In genomic region chr17:79074121-79074649, GRCh38 we compare ENCODE assay signal across 8 cellular contexts. TPM values are rescaled to one million over a fixed set of nuclear protein-coding genes. Genes with fewer than 3 reads are reported as not detected.
A peak's percentile ranks its signal among the peaks of the same experiment; 100 is the strongest.
DNase-seq lines count a peak whose midpoint lies in the region; ATAC-seq and TF ChIP-seq lines count a peak whose summit lies in the region.
"Not testable (repeated sequence)": the region's sequence is repeated elsewhere in the genome, so short reads cannot be mapped to it uniquely, and the experiment has no call there.

No MANE protein-coding gene starts in this region.

- H3K9me2 ChIP-seq in OCI-LY7 (ENCODE audit: insufficient read depth, low read length), result not testable (repeated sequence)

- not testable (repeated sequence) for BruUV-seq in OCI-LY7 (replicated peaks; lab: Mats Ljungman, UMichigan)

- intact Hi-C loops in OCI-LY7 (cut with micrococcal nuclease; ENCODE audit: unreplicated experiment); mucosa of descending colon (cut with DNase I, micrococcal nuclease); transverse colon (cut with DNase I; ENCODE audit: low total_unique reads): not testable (repeated sequence)

- H3K9me3 ChIP-seq in DND-41 (ENCODE audit: insufficient read depth, low read length, severe bottlenecking); OCI-LY7 (ENCODE audit: low read length); gastroesophageal sphincter; mucosa of descending colon; transverse colon: not testable (repeated sequence)

- not testable (repeated sequence) for TF ChIP-seq POLR2A in gastroesophageal sphincter (IDR thresholded peaks at IDR 0.05); transverse colon (IDR thresholded peaks at IDR 0.05)

- H3K4me3 ChIP-seq in DND-41 (ENCODE audit: low read depth in 1 of 2, low read length in 2 of 2) (peak overlapping the region; percentile 20 to 62; a peak in 3 of 4 replicates), OCI-LY7 (ENCODE audit: low read depth, low read length, poor library complexity, severe bottlenecking) (peak overlapping the region; percentile 70), cardiac fibroblast (replicated peaks in 1 of 2; ENCODE audit: low read depth in 2 of 2, low read length in 2 of 2) (peak overlapping the region; percentile 14 to 17), gastroesophageal sphincter (peak overlapping the region in 1 of 2 donors; percentile 92), retinal pigment epithelial cell (ENCODE audit: low read length) (peak overlapping the region; percentile 26), transverse colon (peak overlapping the region in 3 of 4 donors; percentile 87 to 99 (median 94))
- not testable (repeated sequence) for H3K4me3 ChIP-seq in mucosa of descending colon

- H3K9ac ChIP-seq in DND-41 (ENCODE audit: low read depth, low read length), result peak overlapping the region; percentile 70; the same call in 1 of the 2 replicates

- not testable (repeated sequence) for DNase-seq in DND-41; OCI-LY7 (ENCODE audit: low spot score); activated T-cell treated with anti-CD3 and anti-CD28 coated beads, Interleukin-2, amount 50 U/mL, for 4 hours; cardiac fibroblast (ENCODE audit: low read depth in 2 of 2); retinal pigment epithelial cell (ENCODE audit: low read depth); transverse colon
- DNase-seq in mucosa of descending colon, result peak in 2 of 3 donors; percentile 66 to 70

- peak overlapping the region; percentile 74 for H3K4me3 Mint-ChIP-seq in activated T-cell treated with anti-CD3 and anti-CD28 coated beads, Interleukin-2, amount 50 U/mL, for 4 hours

- peaks cover 15% of the 10 kb centered on the region for H3K4me1 Mint-ChIP-seq in activated T-cell treated with anti-CD3 and anti-CD28 coated beads, Interleukin-2, amount 50 U/mL, for 4 hours (ENCODE audit: low read depth)

- H3K27ac ChIP-seq in DND-41 (ENCODE audit: low read length), result peak overlapping the region; percentile 35; the same call in 1 of the 2 replicates
- H3K27ac ChIP-seq in OCI-LY7 (ENCODE audit: low read depth, low read length, poor library complexity, severe bottlenecking), result not testable (repeated sequence)
- H3K27ac ChIP-seq in gastroesophageal sphincter, result peak overlapping the region in 3 of 4 donors; percentile 89 to 94 (median 90)
- H3K27ac ChIP-seq in transverse colon, result peak overlapping the region; percentile 90 to 96 (median 94)

- CTCF ChIA-PET in OCI-LY7 (lab: Charles Lee; ENCODE audit: unreplicated experiment), result not testable (repeated sequence)

- ATAC-seq in DND-41 (ENCODE audit: insufficient read depth, low read depth); activated T-cell treated with anti-CD3 and anti-CD28 coated beads, Interleukin-2, amount 50 U/mL, for 4 hours; gastroesophageal sphincter; mucosa of descending colon: not testable (repeated sequence)

- not testable (repeated sequence) for TF ChIP-seq EP300 in gastroesophageal sphincter (IDR thresholded peaks at IDR 0.05); transverse colon (IDR thresholded peaks at IDR 0.05; ENCODE audit: low read depth)

- in situ Hi-C loops in transverse colon (cut with MboI; ENCODE audit: low pct_ligation_motif_present in 1 of 4, low pct_unique_long_range_greater_than_20kb in 1 of 4, low sequenced_read_pairs in 3 of 4), result loop anchor here in 2 of 4 donors (25.0 kb wide), 1 partner anchor 313 kb away; no protein-coding TSS in a partner anchor

- H3K79me2 ChIP-seq in DND-41 (ENCODE audit: insufficient read depth, low read length); OCI-LY7 (ENCODE audit: insufficient read depth, low read depth, low read length): not testable (repeated sequence)

- not testable (repeated sequence) for H3K36me3 ChIP-seq in DND-41 (ENCODE audit: insufficient read depth, low read length); OCI-LY7 (ENCODE audit: insufficient read depth, low read length); mucosa of descending colon (ENCODE audit: low read depth); transverse colon
- H3K36me3 ChIP-seq in gastroesophageal sphincter, result peaks cover 0 to 20% of the 10 kb centered on the region in 2 donors

- H2AFZ ChIP-seq in DND-41 (ENCODE audit: low read depth, low read length) (peak overlapping the region; percentile 88), OCI-LY7 (ENCODE audit: low read length) (peak overlapping the region; percentile 61; the same call in 1 of the 2 replicates)

- H3K27me3 ChIP-seq in DND-41 (ENCODE audit: insufficient read depth, low read length, poor library complexity); gastroesophageal sphincter; transverse colon: not testable (repeated sequence)

- not testable (repeated sequence) for H4K20me1 ChIP-seq in DND-41 (ENCODE audit: insufficient read depth, low read length); OCI-LY7 (ENCODE audit: insufficient read depth, low read length)

- H3K4me1 ChIP-seq in DND-41 (ENCODE audit: insufficient read depth, low read length) (peaks cover 24% of the 10 kb centered on the region), gastroesophageal sphincter (peaks cover 0 to 34% (median 5%) of the 10 kb centered on the region in 3 donors), mucosa of descending colon (ENCODE audit: low read depth) (peaks cover 39% of the 10 kb centered on the region), transverse colon (peaks cover 21 to 51% (median 35%) of the 10 kb centered on the region in 4 donors)
- not testable (repeated sequence) for H3K4me1 ChIP-seq in OCI-LY7 (ENCODE audit: insufficient read depth, low read length, poor library complexity, severe bottlenecking)

- TF ChIP-seq CTCF in DND-41 (IDR thresholded peaks at IDR 0.05; ENCODE audit: borderline replicate concordance, extremely low read depth, low read length, poor library complexity, severe bottlenecking); OCI-LY7 (conservative IDR thresholded peaks at IDR 0.05; ENCODE audit: low read length); cardiac fibroblast (IDR thresholded peaks at IDR 0.05; ENCODE audit: low read depth, low read length); gastroesophageal sphincter (IDR thresholded peaks at IDR 0.05); mucosa of descending colon (IDR thresholded peaks at IDR 0.05); retinal pigment epithelial cell (conservative IDR thresholded peaks at IDR 0.05; ENCODE audit: low read depth, low read length); transverse colon (IDR thresholded peaks at IDR 0.05): not testable (repeated sequence)

- POLR2A ChIA-PET in OCI-LY7 (lab: Charles Lee), result interaction anchor here (1.1 kb wide), 1 partner anchor 9 kb away, joined by 3 read pairs; no protein-coding TSS in a partner anchor

- H3K4me2 ChIP-seq in DND-41 (ENCODE audit: insufficient read depth, low read length) (peak overlapping the region; percentile 73), OCI-LY7 (ENCODE audit: low read length) (peak overlapping the region; percentile 52)

- not testable (repeated sequence) for H3K36me3 Mint-ChIP-seq in activated T-cell treated with anti-CD3 and anti-CD28 coated beads, Interleukin-2, amount 50 U/mL, for 4 hours (ENCODE audit: insufficient read depth)

- H3K27me3 Mint-ChIP-seq in activated T-cell treated with anti-CD3 and anti-CD28 coated beads, Interleukin-2, amount 50 U/mL, for 4 hours (ENCODE audit: low read depth), result not testable (repeated sequence)

- not testable (repeated sequence) for H3K9me3 Mint-ChIP-seq in activated T-cell treated with anti-CD3 and anti-CD28 coated beads, Interleukin-2, amount 50 U/mL, for 4 hours

- 25 to 100% methylated on average over 2 to 4 of the region's 22 CpGs for WGBS in gastroesophageal sphincter (ENCODE audit: low coverage in 1 of 2), 2 donors
- WGBS in transverse colon (ENCODE audit: low coverage in 1 of 2), 2 donors, result 54 to 67% methylated on average over 9 to 22 of the region's 22 CpGs

RNA-seq across cellular contexts. Expression of gene ENGASE, which starts 0.4 kb away (rescaled TPM):
- total RNA-seq in OCI-LY7 (2014; rRNA removed; shearing (Covaris generic)), result 8.4 and 13.9 TPM in 2 replicates
- total RNA-seq in OCI-LY7 (2022) (31.4 and 35.1 TPM in 2 replicates), gastroesophageal sphincter (10 to 100 TPM in 3 of 4 donors, 1 to 10 TPM in 1; 8.3 to 46.5 (median 16.2) TPM), mucosa of descending colon (100 to 1,000 TPM in 1 of 3 donors, 10 to 100 TPM in 2; 89.6 to 160 (median 97.4) TPM), transverse colon (100 to 1,000 TPM in 2 of 4 donors, 10 to 100 TPM in 2; 74.7 to 335 (median 121) TPM)
- total RNA-seq in activated T-cell treated with anti-CD3 and anti-CD28 coated beads, Interleukin-2, amount 50 U/mL, for 4 hours, result 10 to 100 TPM; 26.1 to 34.3 (median 30.5) TPM

RNA-seq across cellular contexts. Expression of gene C1QTNF1, which starts 50.2 kb away (rescaled TPM):
- total RNA-seq in OCI-LY7 (2014; rRNA removed; shearing (Covaris generic)), result not detected in 2 replicates
- not detected in 2 replicates for total RNA-seq in OCI-LY7 (2022)
- under 1 TPM; 0.29 to 0.41 (median 0.38) TPM for total RNA-seq in activated T-cell treated with anti-CD3 and anti-CD28 coated beads, Interleukin-2, amount 50 U/mL, for 4 hours
- total RNA-seq in gastroesophageal sphincter, result 10 to 100 TPM; 50.8 to 76.5 (median 72.3) TPM
- 10 to 100 TPM; 16.9 to 33.3 (median 22.1) TPM for total RNA-seq in mucosa of descending colon
- total RNA-seq in transverse colon, result 10 to 100 TPM in 2 of 4 donors, 1 to 10 TPM in 2; 5.4 to 35.5 (median 12.0) TPM

Comparison
In these comparisons a context has a peak if more than half of its experiments do, and no peak if none do; other contexts are left out.
1. RNA of gene C1QTNF1, which starts 50.2 kb away (total RNA-seq): 50.8 to 76.5 TPM in gastroesophageal sphincter, 16.9 to 33.3 TPM in mucosa of descending colon and 5.4 to 35.5 TPM in transverse colon; 0.29 to 0.41 TPM in activated T-cell treated with anti-CD3 and anti-CD28 coated beads, Interleukin-2, amount 50 U/mL, for 4 hours and not detected in OCI-LY7; every median in the first group is over 4 times any median in the second.